Comparison of ENCODE assay signal across 23 cellular contexts in the genomic region with DNA sequence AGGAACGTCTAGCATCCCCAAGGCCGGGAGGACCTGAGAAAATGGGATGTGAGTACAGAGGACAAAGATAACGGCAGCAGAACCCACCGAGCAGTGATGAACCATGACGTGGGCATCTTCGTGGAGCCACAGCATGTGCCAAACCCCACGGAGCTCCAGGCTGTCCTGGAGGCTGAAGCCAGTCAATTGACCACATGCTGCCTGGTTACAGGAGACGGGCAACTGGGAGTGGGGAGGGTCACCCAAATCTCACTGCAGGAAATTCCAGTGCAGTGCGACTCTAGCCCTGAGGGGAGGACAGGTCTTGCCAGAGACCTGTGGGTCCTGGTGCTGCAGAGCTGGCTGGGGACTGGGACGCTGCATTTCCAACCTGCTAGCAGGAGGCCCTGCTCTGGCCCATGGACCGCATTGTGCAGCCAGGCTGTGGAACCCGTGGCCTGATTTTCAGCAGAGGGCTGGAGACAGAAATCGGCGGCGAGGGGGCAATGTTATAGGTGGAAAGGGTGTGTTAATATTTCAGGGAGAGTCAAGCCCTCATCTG. TPM values are rescaled to one million over a fixed set of nuclear protein-coding genes. Genes with fewer than 3 reads are reported as not detected.
DNase-seq lines count a peak whose midpoint lies in the region; ATAC-seq and TF ChIP-seq lines count a peak whose summit lies in the region.
"Had no signal": no experiment of that assay in that cellular context is flagged by ENCODE, and none has a peak within 500 bp of the region (broad histone marks: within the 10 kb centered on the region; RNA-seq: fewer than 3 reads in every experiment).

No MANE protein-coding gene starts in this region.

- no peaks in the 10 kb centered on the region for H3K36me3 ChIP-seq in right atrium auricular region
- H3K36me3 ChIP-seq: BLaER1 had no signal

- TF ChIP-seq CTCF in right atrium auricular region (IDR thresholded peaks at IDR 0.05): no peak

- peak; percentile 57 for DNase-seq in right atrium auricular region (ENCODE audit: low spot score)
- DNase-seq in Right ventricle myocardium superior: no peak
- peak; percentile 44 for DNase-seq in ecto neural progenitor cell (ENCODE audit: low spot score)
- DNase-seq in mesenteric fat pad (ENCODE audit: low spot score): peak; percentile 53
- DNase-seq in NCI-H187 (lab: John Stamatoyannopoulos, UW): no peak
- DNase-seq in dedifferentiated amniotic fluid mesenchymal stem cell (ENCODE audit: extremely low spot score): no peak
- DNase-seq: CD4-positive, CD25-positive, alpha-beta regulatory T cell; GOT3; KBM-7; MV-4-11; NCI-H1105; NCI-H1436 treated with DMSO at 0.1 percent for 48 hours; NCI-H1930; NCI-H2107; NCI-H446; NCI-H524 treated with DMSO at 0.1 percent for 48 hours; PC-9; RPMI8226; SHP77 had no signal

- no peaks in the 10 kb centered on the region for H3K9me3 ChIP-seq in right atrium auricular region
- H3K9me3 ChIP-seq: BLaER1 had no signal

- H3K27me3 ChIP-seq in right atrium auricular region: no peaks in the 10 kb centered on the region

- H3K27ac ChIP-seq in right atrium auricular region: no peak overlapping the region
- H3K27ac ChIP-seq: BLaER1, PC-9 had no signal

- ATAC-seq in Right ventricle myocardium superior (ENCODE audit: poor library complexity) (no peak), GM21390 (IDR thresholded peaks at IDR 0.05; ENCODE audit: unreplicated experiment) (no peak)
- ATAC-seq: HCT116 had no signal

- H3K4me1 ChIP-seq in right atrium auricular region: peaks cover 0 to 17% of the 10 kb centered on the region in 2 donors

- intact Hi-C loops in Right ventricle myocardium superior (cut with DNase I): no loop called here

- no peak overlapping the region for H3K4me3 ChIP-seq in right atrium auricular region
- H3K4me3 ChIP-seq: BLaER1, PC-9 had no signal

RNA-seq across cellular contexts. Expression of gene GRTP1, which starts 3.2 kb away (rescaled TPM):
- 1 to 10 TPM in 1 of 2 donors, under 1 TPM in 1; 0.48 to 2.4 TPM for total RNA-seq in right atrium auricular region
- 1.1 TPM for total RNA-seq in Right ventricle myocardium superior
- total RNA-seq in mesenteric fat pad: 3.1 TPM
- total RNA-seq: CD4-positive, CD25-positive, alpha-beta regulatory T cell; LHCN-M2 had no signal

Comparison
In these comparisons a context has a peak if more than half of its experiments do, and no peak if none do; other contexts are left out.
1. DNase-seq: peak in right atrium auricular region (single experiment), ecto neural progenitor cell (single experiment) and mesenteric fat pad (single experiment); none in Right ventricle myocardium superior (single experiment), NCI-H187 (0 of 2) and dedifferentiated amniotic fluid mesenchymal stem cell (single experiment).